In the genomic region with DNA sequence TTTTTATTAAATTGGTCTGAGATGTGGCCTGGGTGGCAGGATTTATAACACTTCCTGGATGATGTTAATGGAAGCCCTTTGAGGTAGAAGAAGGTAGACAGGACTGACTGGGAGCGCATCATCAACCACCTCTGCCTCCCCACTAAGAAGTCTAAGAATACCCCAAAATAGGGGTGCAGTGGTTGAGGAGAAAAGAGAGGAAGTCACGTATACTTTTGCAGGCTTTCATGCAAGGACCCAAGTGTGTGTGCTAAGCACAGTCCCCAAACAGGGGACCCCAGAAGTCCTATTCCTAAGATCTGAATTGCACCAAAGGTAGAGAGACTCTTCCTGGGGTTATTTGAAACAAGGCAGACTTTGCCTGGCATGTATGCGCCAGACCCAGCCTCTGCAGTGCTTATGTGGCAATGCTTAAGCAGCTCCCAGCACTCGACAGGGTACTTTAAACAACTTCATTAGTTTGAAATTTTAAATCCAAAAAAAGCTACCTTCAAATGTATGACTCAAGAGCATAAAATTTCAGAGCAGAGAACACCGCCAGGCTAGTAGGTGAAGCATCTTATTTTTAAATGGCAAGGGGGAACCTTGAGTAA, we compare ENCODE assay signal across 24 cellular contexts. TPM values are rescaled to one million over a fixed set of nuclear protein-coding genes. Genes with fewer than 3 reads are reported as not detected.
A peak's percentile ranks its signal among the peaks of the same experiment; 100 is the strongest.
DNase-seq lines count a peak whose midpoint lies in the region; ATAC-seq and TF ChIP-seq lines count a peak whose summit lies in the region.
"Had no signal": no experiment of that assay in that cellular context is flagged by ENCODE, and none has a peak within 500 bp of the region (broad histone marks: within the 10 kb centered on the region; RNA-seq: fewer than 3 reads in every experiment).

No MANE protein-coding gene starts in this region.

- H3K36me3 ChIP-seq in uterus, result no peaks in the 10 kb centered on the region

- H3K4me1 ChIP-seq in uterus, result peaks cover 0 to 13% of the 10 kb centered on the region in 2 donors
- H3K4me1 ChIP-seq: A549 had no signal

- intact Hi-C loops in dorsolateral prefrontal cortex (cut with DNase I) (no loop called here), sciatic nerve (cut with DNase I) (no loop called here), uterus (cut with DNase I; ENCODE audit: low total_unique reads) (no loop called here)

- TF ChIP-seq CTCF in dorsolateral prefrontal cortex (IDR thresholded peaks at IDR 0.05 in 54 of 56, conservative IDR thresholded peaks at IDR 0.05 in 2 of 56; ENCODE audit: low read depth in 1 of 56, partially characterized antibody in 56 of 56), result no peak
- no peak for TF ChIP-seq CTCF in uterus (IDR thresholded peaks at IDR 0.05)

- no peak for TF ChIP-seq POLR2A in uterus (IDR thresholded peaks at IDR 0.05)

- H3K27ac Mint-ChIP-seq in activated T-cell treated with anti-CD3 and anti-CD28 coated beads, Interleukin-2, amount 50 U/mL, for 24 hours, result peak overlapping the region; percentile 20
- H3K27ac Mint-ChIP-seq: activated CD4-positive, alpha-beta T cell treated with anti-CD3 and anti-CD28 coated beads, Interleukin-2, amount 10 ng/mL, durations not matched to agents 7 days and 5 days; type B pancreatic cell had no signal

- H3K27ac ChIP-seq in dorsolateral prefrontal cortex, result peak overlapping the region in 32 of 59 donors; percentile 0 to 69 (median 39)
- H3K27ac ChIP-seq in uterus, result peak overlapping the region; percentile 9 to 40
- H3K27ac ChIP-seq: A549; BLaER1 treated with 17β-estradiol and CSF1 and Interleukin-3, amounts not matched to agents 10 nM and 100 nM; GM23248; HL-60 had no signal

- H3K4me1 Mint-ChIP-seq in activated T-cell treated with anti-CD3 and anti-CD28 coated beads, Interleukin-2, amount 50 U/mL, for 24 hours (ENCODE audit: low read depth), result peaks cover 24% of the 10 kb centered on the region

- no peaks in the 10 kb centered on the region for H3K9me3 Mint-ChIP-seq in activated T-cell treated with anti-CD3 and anti-CD28 coated beads, Interleukin-2, amount 50 U/mL, for 24 hours
- H3K9me3 Mint-ChIP-seq: activated CD4-positive, alpha-beta T cell treated with anti-CD3 and anti-CD28 coated beads, Interleukin-2, amount 10 ng/mL, durations not matched to agents 7 days and 5 days; type B pancreatic cell had no signal

- H3K4me3 ChIP-seq in dorsolateral prefrontal cortex (no peak overlapping the region), uterus (no peak overlapping the region)
- H3K4me3 ChIP-seq: A549; BLaER1 treated with 17β-estradiol and CSF1 and Interleukin-3, amounts not matched to agents 10 nM and 100 nM; GM23248; lung had no signal

- no peak overlapping the region for H3K4me3 Mint-ChIP-seq in activated T-cell treated with anti-CD3 and anti-CD28 coated beads, Interleukin-2, amount 50 U/mL, for 24 hours
- H3K4me3 Mint-ChIP-seq: activated CD4-positive, alpha-beta T cell treated with anti-CD3 and anti-CD28 coated beads, Interleukin-2, amount 10 ng/mL, durations not matched to agents 7 days and 5 days; type B pancreatic cell had no signal

- no peaks in the 10 kb centered on the region for H3K9me3 ChIP-seq in uterus
- H3K9me3 ChIP-seq: A549 had no signal

- ATAC-seq in sciatic nerve (peak; percentile 7), GM19452 (IDR thresholded peaks at IDR 0.05; ENCODE audit: unreplicated experiment) (no peak)
- ATAC-seq: A549 had no signal

- H3K27me3 ChIP-seq in dorsolateral prefrontal cortex (no peaks in the 10 kb centered on the region), uterus (no peaks in the 10 kb centered on the region)
- H3K27me3 ChIP-seq: BLaER1 treated with 17β-estradiol and CSF1 and Interleukin-3, amounts not matched to agents 10 nM and 100 nM had no signal

- H3K36me3 Mint-ChIP-seq in activated T-cell treated with anti-CD3 and anti-CD28 coated beads, Interleukin-2, amount 50 U/mL, for 24 hours (ENCODE audit: low read depth), result peaks cover 61% of the 10 kb centered on the region

- no peak for DNase-seq in activated T-cell treated with anti-CD3 and anti-CD28 coated beads, Interleukin-2, amount 50 U/mL, for 24 hours
- no peak for DNase-seq in activated T-cell treated with anti-CD3 and anti-CD28 coated beads, Interleukin-2, amount 50 U/mL, for 48 hours
- DNase-seq in dorsolateral prefrontal cortex (no peak), sciatic nerve (ENCODE audit: low spot score) (no peak), uterus (no peak), COLO668 (lab: John Stamatoyannopoulos, UW; ENCODE audit: unreplicated experiment) (no peak)
- no peak for DNase-seq in activated CD8-positive, alpha-beta memory T cell treated with anti-CD3 and anti-CD28 coated beads, Interleukin-2, amount 50 U/mL, for 4 hours
- DNase-seq: activated CD4-positive, alpha-beta T cell treated with anti-CD3 and anti-CD28 coated beads, Interleukin-2, amount 10 ng/mL, durations not matched to agents 7 days and 5 days; activated naive CD4-positive, alpha-beta T cell; aorta; cerebellar nuclear complex; GF-D8; GM23248; IMR-90; MM.1S; NCI-H1436 treated with DMSO at 0.1 percent for 48 hours; NCI-H524 treated with DMSO at 0.1 percent for 48 hours; stimulated activated CD4-positive, alpha-beta T cell treated with anti-CD3 and anti-CD28 coated beads, Interleukin-15, amount 100 ng/mL, for 24 hours had no signal

- H3K27me3 Mint-ChIP-seq in activated T-cell treated with anti-CD3 and anti-CD28 coated beads, Interleukin-2, amount 50 U/mL, for 24 hours, result no peaks in the 10 kb centered on the region
- H3K27me3 Mint-ChIP-seq: activated CD4-positive, alpha-beta T cell treated with anti-CD3 and anti-CD28 coated beads, Interleukin-2, amount 10 ng/mL, durations not matched to agents 7 days and 5 days; type B pancreatic cell had no signal

RNA-seq across cellular contexts. Expression of a gene that starts 35.3 kb away (rescaled TPM):
- 10 to 100 TPM; 15.7 to 46.8 (median 25.1) TPM for total RNA-seq in dorsolateral prefrontal cortex
- total RNA-seq in sciatic nerve, result 47.3 TPM
- total RNA-seq in uterus, result 10 to 100 TPM; 16.1 to 61.1 (median 36.9) TPM
